8 cellular contexts compared by ENCODE assay signal in genomic region chr1:40981702-40982448, GRCh38. TPM values are rescaled to one million over a fixed set of nuclear protein-coding genes. Genes with fewer than 3 reads are reported as not detected.
A peak's percentile ranks its signal among the peaks of the same experiment; 100 is the strongest.
DNase-seq lines count a peak whose midpoint lies in the region; ATAC-seq and TF ChIP-seq lines count a peak whose summit lies in the region.

No MANE protein-coding gene starts in this region.

- no peak overlapping the region for H3K9ac ChIP-seq in iPS-18a (ENCODE audit: low read length)

- no peaks in the 10 kb centered on the region for H3K27me3 Mint-ChIP-seq in activated T-helper 1 cell treated with anti-CD3 and anti-CD28 coated beads, Interleukin-12 subunit alpha, Interleukin-12 subunit beta, Interleukin-2, Interleukin-4 antibody, amounts not matched to agents 30 ng/mL and 10 ng/mL and 1 ng/mL, durations not matched to agents 14 hours and 24 hours and 36 hours (ENCODE audit: insufficient read depth)

- H3K9me3 ChIP-seq in left ventricle myocardium inferior (replicated peaks) (no peaks in the 10 kb centered on the region), iPS-18a (ENCODE audit: control insufficient read depth, low read depth, low read length) (no peaks in the 10 kb centered on the region), uterus (no peaks in the 10 kb centered on the region)

- H3K36me3 ChIP-seq in left ventricle myocardium inferior: peaks cover 21% of the 10 kb centered on the region
- H3K36me3 ChIP-seq in iPS-18a (ENCODE audit: control insufficient read depth, low read depth, low read length): peaks cover 38% of the 10 kb centered on the region
- no peaks in the 10 kb centered on the region for H3K36me3 ChIP-seq in uterus

- peak overlapping the region; percentile 37 for H3K4me3 ChIP-seq in left ventricle myocardium inferior
- peak overlapping the region; percentile 75 for H3K4me3 ChIP-seq in iPS-18a (ENCODE audit: low read length)
- H3K4me3 ChIP-seq in uterus: peak overlapping the region; percentile 5 to 54

- H3K9me3 Mint-ChIP-seq in activated T-helper 1 cell treated with anti-CD3 and anti-CD28 coated beads, Interleukin-12 subunit alpha, Interleukin-12 subunit beta, Interleukin-2, Interleukin-4 antibody, amounts not matched to agents 30 ng/mL and 10 ng/mL and 1 ng/mL, durations not matched to agents 14 hours and 24 hours and 36 hours: no peaks in the 10 kb centered on the region

- H3K27me3 ChIP-seq in left ventricle myocardium inferior (ENCODE audit: low read depth): no peaks in the 10 kb centered on the region
- no peaks in the 10 kb centered on the region for H3K27me3 ChIP-seq in iPS-18a (ENCODE audit: control insufficient read depth, insufficient read depth, low read length)
- H3K27me3 ChIP-seq in uterus: no peaks in the 10 kb centered on the region

- H3K27ac Mint-ChIP-seq in activated T-helper 1 cell treated with anti-CD3 and anti-CD28 coated beads, Interleukin-12 subunit alpha, Interleukin-12 subunit beta, Interleukin-2, Interleukin-4 antibody, amounts not matched to agents 30 ng/mL and 10 ng/mL and 1 ng/mL, durations not matched to agents 14 hours and 24 hours and 36 hours: no peak overlapping the region

- H3K36me3 Mint-ChIP-seq in activated T-helper 1 cell treated with anti-CD3 and anti-CD28 coated beads, Interleukin-12 subunit alpha, Interleukin-12 subunit beta, Interleukin-2, Interleukin-4 antibody, amounts not matched to agents 30 ng/mL and 10 ng/mL and 1 ng/mL, durations not matched to agents 14 hours and 24 hours and 36 hours (ENCODE audit: low read depth): peaks cover 54% of the 10 kb centered on the region

- intact Hi-C loops in left ventricle myocardium inferior (cut with micrococcal nuclease): no loop called here
- intact Hi-C loops in left cardiac atrium (cut with DNase I): no loop called here
- intact Hi-C loops in activated T-helper 1 cell treated with anti-CD3 and anti-CD28 coated beads, Interleukin-12 subunit alpha, Interleukin-12 subunit beta, Interleukin-2, Interleukin-4 antibody, amounts not matched to agents 30 ng/mL and 10 ng/mL and 1 ng/mL, durations not matched to agents 14 hours and 24 hours and 36 hours (cut with micrococcal nuclease): loop anchor here (5.0 to 10.0 kb wide), 3 partner anchors 263 to 937 kb away; partner anchors contain the start of genes CAP1, RLF and SCMH1
- intact Hi-C loops in uterus (cut with DNase I; ENCODE audit: low total_unique reads): no loop called here

- ATAC-seq in left cardiac atrium (no peak), GM21515 (IDR thresholded peaks at IDR 0.05; ENCODE audit: unreplicated experiment) (no peak)

- H3K4me3 Mint-ChIP-seq in activated T-helper 1 cell treated with anti-CD3 and anti-CD28 coated beads, Interleukin-12 subunit alpha, Interleukin-12 subunit beta, Interleukin-2, Interleukin-4 antibody, amounts not matched to agents 30 ng/mL and 10 ng/mL and 1 ng/mL, durations not matched to agents 14 hours and 24 hours and 36 hours: peak overlapping the region; percentile 90

- DNase-seq in left ventricle myocardium inferior (no peak), left cardiac atrium (no peak), uterus (peak; percentile 40 to 45), NCI-H1436 (lab: John Stamatoyannopoulos, UW) (no peak), KG1 (lab: John Stamatoyannopoulos, UW) (no peak)
- DNase-seq in activated T-helper 1 cell treated with anti-CD3 and anti-CD28 coated beads, Interleukin-12 subunit alpha, Interleukin-12 subunit beta, Interleukin-2, Interleukin-4 antibody, amounts not matched to agents 30 ng/mL and 10 ng/mL and 1 ng/mL, durations not matched to agents 14 hours and 24 hours and 36 hours (ENCODE audit: low spot score): no peak

- H3K4me1 ChIP-seq in left ventricle myocardium inferior (peaks cover 49% of the 10 kb centered on the region), iPS-18a (ENCODE audit: control insufficient read depth, low read depth, low read length) (peaks cover 9% of the 10 kb centered on the region), uterus (peaks cover 5 to 13% of the 10 kb centered on the region in 2 donors)

- H3K27ac ChIP-seq in left ventricle myocardium inferior (replicated peaks): peak overlapping the region; percentile 36
- no peak overlapping the region for H3K27ac ChIP-seq in iPS-18a (ENCODE audit: low read length)
- H3K27ac ChIP-seq in uterus: peak overlapping the region; percentile 97 to 98

- peaks cover 63% of the 10 kb centered on the region for H3K4me1 Mint-ChIP-seq in activated T-helper 1 cell treated with anti-CD3 and anti-CD28 coated beads, Interleukin-12 subunit alpha, Interleukin-12 subunit beta, Interleukin-2, Interleukin-4 antibody, amounts not matched to agents 30 ng/mL and 10 ng/mL and 1 ng/mL, durations not matched to agents 14 hours and 24 hours and 36 hours (ENCODE audit: low read depth)

- TF ChIP-seq CTCF in left ventricle myocardium inferior (IDR thresholded peaks at IDR 0.05; ENCODE audit: borderline replicate concordance) (no peak), uterus (IDR thresholded peaks at IDR 0.05) (no peak)

- TF ChIP-seq POLR2A in uterus (IDR thresholded peaks at IDR 0.05): no peak

RNA-seq across cellular contexts. Expression of gene CTPS1, which starts 2.4 kb away (rescaled TPM):
- total RNA-seq in left ventricle myocardium inferior (7.1 TPM), left cardiac atrium (10 to 100 TPM; 10.3 to 18.3 TPM), uterus (10 to 100 TPM; 30.9 to 70.1 (median 51.3) TPM)
- total RNA-seq in activated T-helper 1 cell treated with anti-CD3 and anti-CD28 coated beads, Interleukin-12 subunit alpha, Interleukin-12 subunit beta, Interleukin-2, Interleukin-4 antibody, amounts not matched to agents 30 ng/mL and 10 ng/mL and 1 ng/mL, durations not matched to agents 14 hours and 24 hours and 36 hours: 172 and 174 TPM in 2 replicates

RNA-seq across cellular contexts. Expression of gene SLFNL1, which starts 39.6 kb away (rescaled TPM):
- total RNA-seq in left ventricle myocardium inferior: 0.16 TPM
- under 1 TPM; 0.21 to 0.37 TPM for total RNA-seq in left cardiac atrium
- 0.18 TPM in 1 of 2 replicates, not detected in the other for total RNA-seq in activated T-helper 1 cell treated with anti-CD3 and anti-CD28 coated beads, Interleukin-12 subunit alpha, Interleukin-12 subunit beta, Interleukin-2, Interleukin-4 antibody, amounts not matched to agents 30 ng/mL and 10 ng/mL and 1 ng/mL, durations not matched to agents 14 hours and 24 hours and 36 hours
- total RNA-seq in uterus: 10 to 100 TPM in 1 of 4 donors, 1 to 10 TPM in 1, under 1 TPM in 1, not detected in 1; 0.83 to 31.3 (median 1.6) TPM

Comparison
In these comparisons a context has a peak if more than half of its experiments do, and no peak if none do; other contexts are left out.
1. DNase-seq: peak in uterus (2 of 2); none in left ventricle myocardium inferior (single experiment), left cardiac atrium (single experiment), activated T-helper 1 cell treated with anti-CD3 and anti-CD28 coated beads, Interleukin-12 subunit alpha, Interleukin-12 subunit beta, Interleukin-2, Interleukin-4 antibody, amounts not matched to agents 30 ng/mL and 10 ng/mL and 1 ng/mL, durations not matched to agents 14 hours and 24 hours and 36 hours (single experiment), NCI-H1436 (single experiment) and KG1 (single experiment).
2. Peak in every context shown above with its lines, with median percentiles within 50 percentile points of each other: H3K4me3 ChIP-seq.